9 cellular contexts compared by ENCODE assay signal in the genomic region with DNA sequence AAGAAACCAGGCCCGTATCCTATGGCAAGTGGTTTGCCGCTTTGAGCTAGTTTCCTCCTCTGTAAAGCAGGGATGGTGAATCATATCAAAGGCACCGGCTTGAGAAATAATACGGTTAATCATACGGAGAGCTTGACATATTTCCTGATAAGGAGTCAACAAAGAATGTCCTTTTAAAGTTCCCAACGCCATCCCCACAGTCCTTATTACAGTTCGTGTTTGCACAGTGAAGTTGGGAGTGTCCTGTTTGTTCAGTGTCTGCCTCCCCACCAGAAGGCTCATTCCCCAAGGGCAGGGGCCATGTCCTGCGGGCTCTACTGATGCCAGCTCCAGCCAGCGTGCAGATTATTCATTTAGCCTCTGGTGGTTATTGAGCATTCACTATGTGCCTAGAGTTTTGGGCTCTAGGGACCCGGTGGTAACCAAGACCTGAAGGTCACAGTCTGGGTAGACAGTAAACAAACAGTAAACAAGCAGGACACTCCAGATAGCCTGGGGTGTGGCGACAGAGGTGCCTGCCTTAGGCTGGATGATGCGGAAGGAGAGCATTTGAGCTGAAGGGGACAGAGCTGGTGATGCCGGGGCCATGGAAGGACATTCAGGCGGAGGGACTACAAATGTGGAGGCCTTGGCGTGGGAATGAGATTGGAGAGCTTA. TPM values are rescaled to one million over a fixed set of nuclear protein-coding genes. Genes with fewer than 3 reads are reported as not detected.
DNase-seq lines count a peak whose midpoint lies in the region; ATAC-seq and TF ChIP-seq lines count a peak whose summit lies in the region.
"Had no signal": no experiment of that assay in that cellular context is flagged by ENCODE, and none has a peak within 500 bp of the region (broad histone marks: within the 10 kb centered on the region; RNA-seq: fewer than 3 reads in every experiment).

No MANE protein-coding gene starts in this region.

- no peak overlapping the region for H2AFZ ChIP-seq in PC-9

- no TSS peak for BruUV-seq in PC-9 (replicated peaks; lab: Mats Ljungman, UMichigan)

- H3K27me3 Mint-ChIP-seq in activated T-helper 1 cell treated with anti-CD3 and anti-CD28 coated beads, Interleukin-12 subunit alpha, Interleukin-12 subunit beta, Interleukin-2, Interleukin-4 antibody, amounts not matched to agents 30 ng/mL and 10 ng/mL and 1 ng/mL, durations not matched to agents 14 hours and 24 hours and 36 hours (ENCODE audit: insufficient read depth), result no peaks in the 10 kb centered on the region
- no peaks in the 10 kb centered on the region for H3K27me3 Mint-ChIP-seq in natural killer cell (ENCODE audit: low read depth in 2 of 2)
- H3K27me3 Mint-ChIP-seq: memory B cell had no signal

- no peak overlapping the region for H3K4me3 Mint-ChIP-seq in activated T-helper 1 cell treated with anti-CD3 and anti-CD28 coated beads, Interleukin-12 subunit alpha, Interleukin-12 subunit beta, Interleukin-2, Interleukin-4 antibody, amounts not matched to agents 30 ng/mL and 10 ng/mL and 1 ng/mL, durations not matched to agents 14 hours and 24 hours and 36 hours
- no peak overlapping the region for H3K4me3 Mint-ChIP-seq in natural killer cell
- H3K4me3 Mint-ChIP-seq: memory B cell had no signal

- H3K9me2 ChIP-seq in PC-9 (ENCODE audit: insufficient read depth), result no peaks in the 10 kb centered on the region

- peak; percentile 87 for DNase-seq in EL
- peak; percentile 87 to 99 for DNase-seq in PC-9
- DNase-seq in epithelial cell of esophagus (ENCODE audit: low read depth), result peak; percentile 86
- peak; percentile 58 for DNase-seq in pulmonary artery endothelial cell (ENCODE audit: low read depth, low spot score)
- DNase-seq in NCI-H774 (lab: John Stamatoyannopoulos, UW), result no peak
- DNase-seq in activated T-helper 1 cell treated with anti-CD3 and anti-CD28 coated beads, Interleukin-12 subunit alpha, Interleukin-12 subunit beta, Interleukin-2, Interleukin-4 antibody, amounts not matched to agents 30 ng/mL and 10 ng/mL and 1 ng/mL, durations not matched to agents 14 hours and 24 hours and 36 hours (ENCODE audit: low spot score), result no peak
- no peak for DNase-seq in natural killer cell
- DNase-seq: dorsolateral prefrontal cortex had no signal

- no peaks in the 10 kb centered on the region; the same call in 1 of the 2 replicates for H3K36me3 ChIP-seq in PC-9 (ENCODE audit: low read depth)

- POLR2A ChIA-PET in PC-9 (lab: Charles Lee; ENCODE audit: unreplicated experiment), result interaction anchor here (0.5 to 0.7 kb wide), 7 partner anchors 21 to 314 kb away, joined by 3 to 13 read pairs (median 5); no protein-coding TSS in a partner anchor

- intact Hi-C loops in PC-9 (cut with micrococcal nuclease; ENCODE audit: unreplicated experiment) (loop anchor here (1.0 kb wide), 1 partner anchor 242 kb away; no protein-coding TSS in a partner anchor), natural killer cell (cut with micrococcal nuclease) (no loop called here)
- intact Hi-C loops in activated T-helper 1 cell treated with anti-CD3 and anti-CD28 coated beads, Interleukin-12 subunit alpha, Interleukin-12 subunit beta, Interleukin-2, Interleukin-4 antibody, amounts not matched to agents 30 ng/mL and 10 ng/mL and 1 ng/mL, durations not matched to agents 14 hours and 24 hours and 36 hours (cut with micrococcal nuclease), result no loop called here

- H3K36me3 Mint-ChIP-seq in activated T-helper 1 cell treated with anti-CD3 and anti-CD28 coated beads, Interleukin-12 subunit alpha, Interleukin-12 subunit beta, Interleukin-2, Interleukin-4 antibody, amounts not matched to agents 30 ng/mL and 10 ng/mL and 1 ng/mL, durations not matched to agents 14 hours and 24 hours and 36 hours (ENCODE audit: low read depth), result peaks cover 28% of the 10 kb centered on the region
- H3K36me3 Mint-ChIP-seq in natural killer cell, result no peaks in the 10 kb centered on the region

- no peak for ATAC-seq in natural killer cell

- H3K9me3 Mint-ChIP-seq in activated T-helper 1 cell treated with anti-CD3 and anti-CD28 coated beads, Interleukin-12 subunit alpha, Interleukin-12 subunit beta, Interleukin-2, Interleukin-4 antibody, amounts not matched to agents 30 ng/mL and 10 ng/mL and 1 ng/mL, durations not matched to agents 14 hours and 24 hours and 36 hours, result no peaks in the 10 kb centered on the region
- no peaks in the 10 kb centered on the region for H3K9me3 Mint-ChIP-seq in natural killer cell
- H3K9me3 Mint-ChIP-seq: memory B cell had no signal

- H3K4me1 Mint-ChIP-seq in activated T-helper 1 cell treated with anti-CD3 and anti-CD28 coated beads, Interleukin-12 subunit alpha, Interleukin-12 subunit beta, Interleukin-2, Interleukin-4 antibody, amounts not matched to agents 30 ng/mL and 10 ng/mL and 1 ng/mL, durations not matched to agents 14 hours and 24 hours and 36 hours (ENCODE audit: low read depth), result peaks cover 43% of the 10 kb centered on the region
- H3K4me1 Mint-ChIP-seq in natural killer cell, result peaks cover 35 to 55% of the 10 kb centered on the region in 2 donors

- peaks cover 17% of the 10 kb centered on the region for H3K79me2 ChIP-seq in PC-9 (ENCODE audit: low read depth)

- H3K4me1 ChIP-seq in PC-9 (replicated peaks; ENCODE audit: insufficient read depth), result peaks cover 44% of the 10 kb centered on the region

- peak overlapping the region; percentile 63 for H3K4me2 ChIP-seq in PC-9

- H4K20me1 ChIP-seq in PC-9 (ENCODE audit: insufficient read depth), result no peaks in the 10 kb centered on the region

- H3K27ac ChIP-seq in PC-9, result peak overlapping the region; percentile 69

- CTCF ChIA-PET in PC-9 (lab: Charles Lee), result interaction anchor here (0.9 to 1.2 kb wide), 2 partner anchors 60 to 135 kb away, joined by 3 to 5 read pairs; no protein-coding TSS in a partner anchor

- no peaks in the 10 kb centered on the region for H3K27me3 ChIP-seq in PC-9 (ENCODE audit: insufficient read depth, low read depth)
- H3K27me3 ChIP-seq: dorsolateral prefrontal cortex had no signal

- TF ChIP-seq CTCF in PC-9 (conservative IDR thresholded peaks at IDR 0.05), result no peak
- TF ChIP-seq CTCF in epithelial cell of esophagus (IDR thresholded peaks at IDR 0.05; ENCODE audit: insufficient read depth, low read depth, low read length, missing control alignments), result no peak
- no peak for TF ChIP-seq CTCF in natural killer cell (IDR thresholded peaks at IDR 0.05)

- H3K27ac Mint-ChIP-seq in activated T-helper 1 cell treated with anti-CD3 and anti-CD28 coated beads, Interleukin-12 subunit alpha, Interleukin-12 subunit beta, Interleukin-2, Interleukin-4 antibody, amounts not matched to agents 30 ng/mL and 10 ng/mL and 1 ng/mL, durations not matched to agents 14 hours and 24 hours and 36 hours, result no peak overlapping the region
- peak overlapping the region in 1 of 2 donors; percentile 73 for H3K27ac Mint-ChIP-seq in natural killer cell
- H3K27ac Mint-ChIP-seq: memory B cell had no signal

- no peaks in the 10 kb centered on the region for H3K9me3 ChIP-seq in PC-9 (ENCODE audit: insufficient read depth, low read depth)

- H3F3A ChIP-seq in PC-9 (ENCODE audit: insufficient read depth, low read depth), result peaks cover 46% of the 10 kb centered on the region

- H3K4me3 ChIP-seq in PC-9 (peak overlapping the region; percentile 24; the same call in 1 of the 2 replicates), epithelial cell of esophagus (ENCODE audit: low read length) (no peak overlapping the region)
- H3K4me3 ChIP-seq: dorsolateral prefrontal cortex had no signal

RNA-seq across cellular contexts. Expression of gene GRAMD1A, which starts 6.3 kb away (rescaled TPM):
- total RNA-seq in PC-9 (2021) (62.7 and 105 TPM in 2 replicates), pulmonary artery endothelial cell (43.0 and 46.6 TPM in 2 replicates), natural killer cell (10 to 100 TPM; 57.6 to 80.3 (median 66.6) TPM)
- total RNA-seq in activated T-helper 1 cell treated with anti-CD3 and anti-CD28 coated beads, Interleukin-12 subunit alpha, Interleukin-12 subunit beta, Interleukin-2, Interleukin-4 antibody, amounts not matched to agents 30 ng/mL and 10 ng/mL and 1 ng/mL, durations not matched to agents 14 hours and 24 hours and 36 hours, result 176 and 189 TPM in 2 replicates

RNA-seq across cellular contexts. Expression of gene SCN1B, which starts 23.8 kb away (rescaled TPM):
- total RNA-seq in PC-9 (2021) (2.4 and 3.0 TPM in 2 replicates), pulmonary artery endothelial cell (13.8 and 19.5 TPM in 2 replicates), natural killer cell (1 to 10 TPM in 2 of 3 donors, under 1 TPM in 1; 0.94 to 1.5 (median 1.1) TPM)
- 1.1 and 1.2 TPM in 2 replicates for total RNA-seq in activated T-helper 1 cell treated with anti-CD3 and anti-CD28 coated beads, Interleukin-12 subunit alpha, Interleukin-12 subunit beta, Interleukin-2, Interleukin-4 antibody, amounts not matched to agents 30 ng/mL and 10 ng/mL and 1 ng/mL, durations not matched to agents 14 hours and 24 hours and 36 hours

RNA-seq across cellular contexts. Expression of gene HPN, which starts 35.1 kb away (rescaled TPM):
- total RNA-seq in PC-9 (2021), result 12.3 and 19.2 TPM in 2 replicates
- total RNA-seq in pulmonary artery endothelial cell, result 0.04 TPM in 1 of 2 replicates, not detected in the other
- total RNA-seq in activated T-helper 1 cell treated with anti-CD3 and anti-CD28 coated beads, Interleukin-12 subunit alpha, Interleukin-12 subunit beta, Interleukin-2, Interleukin-4 antibody, amounts not matched to agents 30 ng/mL and 10 ng/mL and 1 ng/mL, durations not matched to agents 14 hours and 24 hours and 36 hours, result not detected in 2 replicates
- not detected for total RNA-seq in natural killer cell

RNA-seq across cellular contexts. Expression of gene ZNF792, which starts 42.4 kb away (rescaled TPM):
- total RNA-seq in PC-9 (2021) (3.5 and 4.1 TPM in 2 replicates), pulmonary artery endothelial cell (30.8 and 38.7 TPM in 2 replicates), natural killer cell (10 to 100 TPM; 11.9 to 19.6 (median 16.2) TPM)
- total RNA-seq in activated T-helper 1 cell treated with anti-CD3 and anti-CD28 coated beads, Interleukin-12 subunit alpha, Interleukin-12 subunit beta, Interleukin-2, Interleukin-4 antibody, amounts not matched to agents 30 ng/mL and 10 ng/mL and 1 ng/mL, durations not matched to agents 14 hours and 24 hours and 36 hours, result 6.5 and 6.8 TPM in 2 replicates

Comparison
In these comparisons a context has a peak if more than half of its experiments do, and no peak if none do; other contexts are left out.
1. DNase-seq: peak in EL (single experiment), PC-9 (2 of 2), epithelial cell of esophagus (single experiment) and pulmonary artery endothelial cell (single experiment); none in NCI-H774 (single experiment), activated T-helper 1 cell treated with anti-CD3 and anti-CD28 coated beads, Interleukin-12 subunit alpha, Interleukin-12 subunit beta, Interleukin-2, Interleukin-4 antibody, amounts not matched to agents 30 ng/mL and 10 ng/mL and 1 ng/mL, durations not matched to agents 14 hours and 24 hours and 36 hours (single experiment) and natural killer cell (single experiment).